7 cellular contexts compared by ENCODE assay signal in genomic region chr7:100089458-100090201, GRCh38. TPM values are rescaled to one million over a fixed set of nuclear protein-coding genes. Genes with fewer than 3 reads are reported as not detected.
A peak's percentile ranks its signal among the peaks of the same experiment; 100 is the strongest.
DNase-seq lines count a peak whose midpoint lies in the region; ATAC-seq and TF ChIP-seq lines count a peak whose summit lies in the region.

No MANE protein-coding gene starts in this region.

- intact Hi-C loops in stomach (cut with DNase I; ENCODE audit: low total_unique reads): no loop called here
- intact Hi-C loops in left colon (cut with DNase I, micrococcal nuclease): loop anchor here in 1 of 2 donors (10.0 kb wide), 1 partner anchor 95 kb away; no protein-coding TSS in a partner anchor

- peaks cover 2% of the 10 kb centered on the region for H3K27me3 Mint-ChIP-seq in HFFc6 (ENCODE audit: insufficient read depth)
- H3K27me3 Mint-ChIP-seq in activated CD4-positive, alpha-beta memory T cell treated with anti-CD3 and anti-CD28 coated beads, Interleukin-2, amount 10 ng/mL, durations not matched to agents 7 days and 5 days: no peaks in the 10 kb centered on the region

- peak overlapping the region; percentile 92 for H3K4me3 Mint-ChIP-seq in HFFc6
- H3K4me3 Mint-ChIP-seq in activated CD4-positive, alpha-beta memory T cell treated with anti-CD3 and anti-CD28 coated beads, Interleukin-2, amount 10 ng/mL, durations not matched to agents 7 days and 5 days: peak overlapping the region; percentile 89

- POLR2A ChIA-PET in activated CD4-positive, alpha-beta memory T cell treated with anti-CD3 and anti-CD28 coated beads, Interleukin-2, amount 10 ng/mL, durations not matched to agents 7 days and 5 days (lab: Charles Lee): interaction anchor here (0.6 to 11.1 kb wide), 6 partner anchors 11 to 74 kb away, joined by 4 to 169 read pairs (median 6); partner anchors contain the start of genes AP4M1, MBLAC1, MCM7 and ZKSCAN1

- H3K9me3 ChIP-seq in stomach: no peaks in the 10 kb centered on the region

- ATAC-seq in HG02884 (IDR thresholded peaks at IDR 0.05; ENCODE audit: unreplicated experiment) (no peak), GM18867 (IDR thresholded peaks at IDR 0.05; ENCODE audit: unreplicated experiment) (no peak), left colon (no peak)

- DNase-seq in HFFc6 (peak; percentile 53), stomach (no peak), left colon (no peak)
- DNase-seq in activated CD4-positive, alpha-beta memory T cell treated with anti-CD3 and anti-CD28 coated beads, Interleukin-2, amount 10 ng/mL, durations not matched to agents 7 days and 5 days: no peak

- peak overlapping the region; percentile 90 for H3K27ac Mint-ChIP-seq in HFFc6
- H3K27ac Mint-ChIP-seq in activated CD4-positive, alpha-beta memory T cell treated with anti-CD3 and anti-CD28 coated beads, Interleukin-2, amount 10 ng/mL, durations not matched to agents 7 days and 5 days: peak overlapping the region; percentile 83

- CTCF ChIA-PET in activated CD4-positive, alpha-beta memory T cell treated with anti-CD3 and anti-CD28 coated beads, Interleukin-2, amount 10 ng/mL, durations not matched to agents 7 days and 5 days (lab: Charles Lee): interaction anchor here (1.5 kb wide), 1 partner anchor 12 kb away, joined by 3 read pairs; the partner anchor contains the start of genes AP4M1 and MCM7

- peaks cover 41 to 48% (median 46%) of the 10 kb centered on the region in 4 donors for H3K36me3 ChIP-seq in stomach

- peak overlapping the region in 4 of 5 donors; percentile 79 to 92 (median 90) for H3K27ac ChIP-seq in stomach

- no peak for TF ChIP-seq POLR2A in stomach (IDR thresholded peaks at IDR 0.05)

- no peak for TF ChIP-seq EP300 in stomach (IDR thresholded peaks at IDR 0.05)

- 19 to 26% (median 23%) methylated on average over 7 of the region's 7 CpGs for WGBS in stomach, 5 donors

- peaks cover 15 to 62% (median 35%) of the 10 kb centered on the region in 4 donors for H3K4me1 ChIP-seq in stomach

- H3K36me3 Mint-ChIP-seq in HFFc6 (ENCODE audit: low read depth): peaks cover 38% of the 10 kb centered on the region
- H3K36me3 Mint-ChIP-seq in activated CD4-positive, alpha-beta memory T cell treated with anti-CD3 and anti-CD28 coated beads, Interleukin-2, amount 10 ng/mL, durations not matched to agents 7 days and 5 days (ENCODE audit: low read depth): peaks cover 52% of the 10 kb centered on the region

- H3K4me3 ChIP-seq in iPS-11a (ENCODE audit: low read depth, low read length) (peak overlapping the region; percentile 87), stomach (peak overlapping the region; percentile 81 to 92 (median 90))

- H3K4me1 Mint-ChIP-seq in HFFc6 (ENCODE audit: low read depth): peaks cover 74% of the 10 kb centered on the region
- H3K4me1 Mint-ChIP-seq in activated CD4-positive, alpha-beta memory T cell treated with anti-CD3 and anti-CD28 coated beads, Interleukin-2, amount 10 ng/mL, durations not matched to agents 7 days and 5 days: peaks cover 41% of the 10 kb centered on the region

- H3K27me3 ChIP-seq in stomach: no peaks in the 10 kb centered on the region

- no peak for TF ChIP-seq CTCF in HFFc6 (IDR thresholded peaks at IDR 0.05)
- TF ChIP-seq CTCF in stomach (IDR thresholded peaks at IDR 0.05): no peak

- H3K9me3 Mint-ChIP-seq in HFFc6: no peaks in the 10 kb centered on the region
- H3K9me3 Mint-ChIP-seq in activated CD4-positive, alpha-beta memory T cell treated with anti-CD3 and anti-CD28 coated beads, Interleukin-2, amount 10 ng/mL, durations not matched to agents 7 days and 5 days: no peaks in the 10 kb centered on the region

RNA-seq across cellular contexts. Expression of gene COPS6, which starts 0.9 kb away (rescaled TPM):
- 100 to 1,000 TPM; 253 to 334 (median 302) TPM for total RNA-seq in HFFc6 (2021; fragmentation: NEBNext Ultra II Directional; extraction: Animal tissue kit (Norgen Biotek cat#: 25700))
- 10 to 100 TPM; 81.7 to 86.3 TPM for total RNA-seq in activated CD4-positive, alpha-beta memory T cell treated with anti-CD3 and anti-CD28 coated beads, Interleukin-2, amount 10 ng/mL, durations not matched to agents 7 days and 5 days
- total RNA-seq in stomach (100 to 1,000 TPM in 1 of 5 donors, 10 to 100 TPM in 4; 34.2 to 197 (median 87.5) TPM), left colon (10 to 100 TPM; 59.3 to 65.6 TPM)
- polyA plus RNA-seq in stomach: 100 to 1,000 TPM in 2 of 3 donors, 10 to 100 TPM in 1; 90.0 to 125 (median 117) TPM

RNA-seq across cellular contexts. Expression of gene ZNF3, which starts 8.1 kb away (rescaled TPM):
- 10 to 100 TPM; 16.5 to 19.4 (median 18.3) TPM for total RNA-seq in HFFc6 (2021; fragmentation: NEBNext Ultra II Directional; extraction: Animal tissue kit (Norgen Biotek cat#: 25700))
- total RNA-seq in activated CD4-positive, alpha-beta memory T cell treated with anti-CD3 and anti-CD28 coated beads, Interleukin-2, amount 10 ng/mL, durations not matched to agents 7 days and 5 days: 10 to 100 TPM; 21.1 to 22.1 TPM
- total RNA-seq in stomach: 10 to 100 TPM; 15.2 to 42.0 (median 37.8) TPM
- polyA plus RNA-seq in stomach: 10 to 100 TPM; 12.4 to 19.6 (median 13.5) TPM
- total RNA-seq in left colon: 10 to 100 TPM; 34.0 to 37.2 TPM

RNA-seq across cellular contexts. Expression of gene MCM7, which starts 11.6 kb away (rescaled TPM):
- 100 to 1,000 TPM in 5 of 6 experiments, 10 to 100 TPM in 1; 70.9 to 139 (median 124) TPM for total RNA-seq in HFFc6 (2021; fragmentation: NEBNext Ultra II Directional; extraction: Animal tissue kit (Norgen Biotek cat#: 25700))
- 100 to 1,000 TPM; 266 to 273 TPM for total RNA-seq in activated CD4-positive, alpha-beta memory T cell treated with anti-CD3 and anti-CD28 coated beads, Interleukin-2, amount 10 ng/mL, durations not matched to agents 7 days and 5 days
- total RNA-seq in stomach (100 to 1,000 TPM in 1 of 5 donors, 10 to 100 TPM in 4; 41.3 to 104 (median 88.9) TPM), left colon (10 to 100 TPM; 44.7 to 62.1 TPM)
- polyA plus RNA-seq in stomach: 10 to 100 TPM; 39.6 to 54.5 (median 46.4) TPM

RNA-seq across cellular contexts. Expression of gene AP4M1, which starts 11.8 kb away (rescaled TPM):
- total RNA-seq in HFFc6 (2021; fragmentation: NEBNext Ultra II Directional; extraction: Animal tissue kit (Norgen Biotek cat#: 25700)): 10 to 100 TPM; 20.2 to 24.5 (median 21.9) TPM
- total RNA-seq in activated CD4-positive, alpha-beta memory T cell treated with anti-CD3 and anti-CD28 coated beads, Interleukin-2, amount 10 ng/mL, durations not matched to agents 7 days and 5 days: 10 to 100 TPM; 10.6 to 15.2 TPM
- 100 to 1,000 TPM in 1 of 5 donors, 10 to 100 TPM in 3, 1 to 10 TPM in 1; 8.4 to 103 (median 19.6) TPM for total RNA-seq in stomach
- polyA plus RNA-seq in stomach: 10 to 100 TPM; 14.7 to 24.3 (median 21.3) TPM
- total RNA-seq in left colon: 10 to 100 TPM; 20.2 to 20.8 TPM

RNA-seq across cellular contexts. Expression of gene TAF6, which starts 29.5 kb away (rescaled TPM):
- 10 to 100 TPM; 66.4 to 78.6 (median 77.4) TPM for total RNA-seq in HFFc6 (2021; fragmentation: NEBNext Ultra II Directional; extraction: Animal tissue kit (Norgen Biotek cat#: 25700))
- 10 to 100 TPM; 54.6 to 56.5 TPM for total RNA-seq in activated CD4-positive, alpha-beta memory T cell treated with anti-CD3 and anti-CD28 coated beads, Interleukin-2, amount 10 ng/mL, durations not matched to agents 7 days and 5 days
- total RNA-seq in stomach (100 to 1,000 TPM in 1 of 5 donors, 10 to 100 TPM in 4; 15.4 to 106 (median 33.8) TPM), left colon (10 to 100 TPM; 28.7 to 33.1 TPM)
- 10 to 100 TPM; 22.0 to 29.8 (median 24.8) TPM for polyA plus RNA-seq in stomach
